17 cellular contexts compared by ENCODE assay signal in genomic region chr16:65749566-65749965, GRCh38.
DNase-seq lines count a peak whose midpoint lies in the region; ATAC-seq and TF ChIP-seq lines count a peak whose summit lies in the region.
"Had no signal": no experiment of that assay in that cellular context is flagged by ENCODE, and none has a peak within 500 bp of the region (broad histone marks: within the 10 kb centered on the region; RNA-seq: fewer than 3 reads in every experiment).

No MANE protein-coding gene starts in this region.

- H3K9me3 Mint-ChIP-seq in brain = no peaks in the 10 kb centered on the region
- peaks cover 2% of the 10 kb centered on the region for H3K9me3 Mint-ChIP-seq in nephron

- H3K36me3 ChIP-seq in A673 (ENCODE audit: insufficient read depth, low read length, poor library complexity, severe bottlenecking) (no peaks in the 10 kb centered on the region), neuron (ENCODE audit: insufficient read depth, low read length) (no peaks in the 10 kb centered on the region), aorta (ENCODE audit: control insufficient read depth in 1 of 2, insufficient read depth in 2 of 2, low read length in 1 of 2) (no peaks in the 10 kb centered on the region)
- H3K36me3 ChIP-seq: BLaER1 had no signal

- no peaks in the 10 kb centered on the region for H3K9me3 ChIP-seq in A673 (ENCODE audit: low read depth, low read length, poor library complexity, severe bottlenecking)
- no peaks in the 10 kb centered on the region for H3K9me3 ChIP-seq in neuron (ENCODE audit: low read length)
- no peaks in the 10 kb centered on the region for H3K9me3 ChIP-seq in aorta (ENCODE audit: control insufficient read depth, low read length)

- ATAC-seq in HG03520 (IDR thresholded peaks at IDR 0.05; ENCODE audit: unreplicated experiment) = no peak
- ATAC-seq in aorta (ENCODE audit: low FRiP score) = no peak

- H3K4me3 ChIP-seq in A673 (ENCODE audit: low read depth, low read length, poor library complexity, severe bottlenecking) = no peak overlapping the region
- H3K4me3 ChIP-seq in neuron (ENCODE audit: low read length) = peak overlapping the region; percentile 9
- no peak overlapping the region for H3K4me3 ChIP-seq in aorta (ENCODE audit: low read length in 2 of 2)
- H3K4me3 ChIP-seq: BLaER1, GM23248 had no signal

- intact Hi-C loops in A673 (cut with micrococcal nuclease; ENCODE audit: unreplicated experiment) (no loop called here), aorta (cut with DNase I) (no loop called here)

- BruUV-seq in A673 (replicated peaks; lab: Mats Ljungman, UMichigan) = no TSS peak

- 71 to 72% methylated on average over 6 of the region's 6 CpGs for WGBS in aorta, 2 donors

- POLR2A ChIA-PET in A673 (lab: Charles Lee; ENCODE audit: low non-redundant PET) = no interaction called here

- H3K4me3 Mint-ChIP-seq in brain (peak overlapping the region in 2 of 5 experiments; percentile 17 to 43), nephron (no peak overlapping the region)
- H3K4me3 Mint-ChIP-seq: CD8-positive, alpha-beta memory T cell; IgD-negative memory B cell had no signal

- H3K27ac ChIP-seq in A673 (ENCODE audit: low read depth, low read length, poor library complexity, severe bottlenecking) (no peak overlapping the region), aorta (ENCODE audit: low read depth in 1 of 2, low read length in 2 of 2) (no peak overlapping the region)
- H3K27ac ChIP-seq: 22Rv1, BLaER1, GM23248 had no signal

- H3K27me3 ChIP-seq in A673 (replicated peaks; ENCODE audit: insufficient read depth, low read depth, low read length, poor library complexity) (no peaks in the 10 kb centered on the region), neuron (ENCODE audit: insufficient read depth, low read length) (no peaks in the 10 kb centered on the region), aorta (ENCODE audit: control insufficient read depth in 1 of 2, insufficient read depth in 2 of 2, low read length in 1 of 2) (no peaks in the 10 kb centered on the region)
- H3K27me3 ChIP-seq: BLaER1 had no signal

- TF ChIP-seq CTCF in A673 (conservative IDR thresholded peaks at IDR 0.05; ENCODE audit: low read depth, low read length) (no peak), brain (conservative IDR thresholded peaks at IDR 0.05) (no peak), nephron (IDR thresholded peaks at IDR 0.05; ENCODE audit: unreplicated experiment in 3 of 3) (no peak)

- peak; percentile 38 for DNase-seq in A673 (ENCODE audit: low spot score)
- no peak for DNase-seq in activated gamma-delta T cell treated with Interleukin-2 at 50 U/mL for 16 hours
- no peak for DNase-seq in aorta
- DNase-seq in COLO829 (ENCODE audit: low spot score) = no peak
- DNase-seq: AML-193; CD8-positive, alpha-beta memory T cell; DMS79 treated with DMSO at 0.1 percent for 48 hours; EL; GM23248; H7 had no signal

- H3K27ac Mint-ChIP-seq in brain (peak overlapping the region in 3 of 5 experiments; percentile 34 to 82 (median 80)), nephron (peak overlapping the region; percentile 28 to 59 (median 58))
- H3K27ac Mint-ChIP-seq: CD8-positive, alpha-beta memory T cell; IgD-negative memory B cell had no signal

- CTCF ChIA-PET in A673 (lab: Charles Lee) = no interaction called here

- H3K27me3 Mint-ChIP-seq in brain (peaks cover 7% of the 10 kb centered on the region), nephron (ENCODE audit: low read depth) (no peaks in the 10 kb centered on the region)
- H3K27me3 Mint-ChIP-seq: CD8-positive, alpha-beta memory T cell; IgD-negative memory B cell had no signal

- H2AFZ ChIP-seq in neuron (ENCODE audit: low read depth, low read length) = peak overlapping the region; percentile 59
- H2AFZ ChIP-seq: GM23248 had no signal

- H3K36me3 Mint-ChIP-seq in brain (no peaks in the 10 kb centered on the region), nephron (ENCODE audit: low read depth) (no peaks in the 10 kb centered on the region)
- H3K36me3 Mint-ChIP-seq: CD8-positive, alpha-beta memory T cell had no signal

- H3K4me1 Mint-ChIP-seq in brain (peaks cover 66% of the 10 kb centered on the region), nephron (peaks cover 71% of the 10 kb centered on the region)
- H3K4me1 Mint-ChIP-seq: CD8-positive, alpha-beta memory T cell; IgD-negative memory B cell had no signal

- H3K4me1 ChIP-seq in A673 (ENCODE audit: insufficient read depth, low read length, poor library complexity, severe bottlenecking) (peaks cover 20% of the 10 kb centered on the region), neuron (ENCODE audit: insufficient read depth, low read length) (peaks cover 14% of the 10 kb centered on the region), aorta (ENCODE audit: control insufficient read depth in 1 of 2, insufficient read depth in 2 of 2, low read length in 2 of 2) (no peaks in the 10 kb centered on the region)
- H3K4me1 ChIP-seq: BLaER1 had no signal
